In the genomic region with DNA sequence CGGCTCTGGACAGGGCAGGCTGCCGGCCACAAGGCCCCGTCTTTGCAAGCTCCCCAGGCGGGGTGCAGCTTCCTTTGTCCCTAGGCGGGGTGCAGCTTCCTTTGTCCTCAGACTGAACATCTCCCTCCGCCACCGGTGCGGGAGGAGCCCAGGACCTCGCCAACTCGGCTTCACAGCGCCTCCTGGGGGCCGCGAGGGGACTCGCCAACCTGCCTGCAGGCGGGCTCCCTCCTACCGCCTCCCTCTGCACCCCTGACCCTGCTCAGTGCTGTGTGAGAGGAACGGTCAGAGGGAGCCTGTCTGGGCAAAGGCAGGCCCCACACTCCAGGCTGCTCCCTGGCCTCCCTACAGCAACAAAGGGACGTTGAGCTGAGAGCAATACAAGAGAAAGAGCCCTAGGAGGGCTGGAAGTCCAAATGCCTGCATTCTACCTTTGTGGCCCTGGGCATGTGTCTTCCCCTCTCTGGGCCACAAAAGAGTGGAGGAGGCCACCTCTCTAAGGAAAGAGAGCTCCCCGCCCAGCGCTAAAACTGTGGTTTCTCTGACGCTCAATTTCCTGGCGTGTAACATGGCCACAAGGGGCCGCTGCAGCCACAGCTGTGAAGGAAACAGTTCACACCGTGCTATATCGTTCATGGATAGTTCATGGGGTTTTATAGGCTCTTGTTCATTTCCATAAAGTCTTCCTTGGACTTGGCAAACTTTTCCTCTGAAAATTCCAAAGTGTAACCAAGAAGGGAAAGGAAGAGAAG, we compare ENCODE assay signal across 8 cellular contexts. TPM values are rescaled to one million over a fixed set of nuclear protein-coding genes. Genes with fewer than 3 reads are reported as not detected.
DNase-seq lines count a peak whose midpoint lies in the region; ATAC-seq and TF ChIP-seq lines count a peak whose summit lies in the region.

No MANE protein-coding gene starts in this region.

- no peaks in the 10 kb centered on the region for H3K27me3 ChIP-seq in naive thymus-derived CD4-positive, alpha-beta T cell (ENCODE audit: control insufficient read depth in 2 of 2, insufficient read depth in 2 of 2, low read length in 2 of 2)

- in situ Hi-C loops in KBM-7 (cut with MboI; ENCODE audit: low pct_unique_long_range_greater_than_20kb, low sequenced_read_pairs) = no loop called here

- H3K9me3 ChIP-seq in naive thymus-derived CD4-positive, alpha-beta T cell (ENCODE audit: control insufficient read depth in 2 of 3, low read length in 3 of 3) = no peaks in the 10 kb centered on the region

- POLR2A ChIA-PET in naive thymus-derived CD4-positive, alpha-beta T cell (lab: Charles Lee) = interaction anchor here (0.7 to 2.6 kb wide), 7 partner anchors 114 to 730 kb away, joined by 3 to 11 read pairs (median 3); a partner anchor contains a TSS

- CTCF ChIA-PET in naive thymus-derived CD4-positive, alpha-beta T cell (lab: Charles Lee) = interaction anchor here (0.6 to 5.7 kb wide), 35 partner anchors 7 to 692 kb away, joined by 3 to 69 read pairs (median 4); a partner anchor contains a TSS

- ATAC-seq in naive thymus-derived CD4-positive, alpha-beta T cell = peak; percentile 94
- ATAC-seq in GM19463 (IDR thresholded peaks at IDR 0.05; ENCODE audit: unreplicated experiment) = no peak

- peaks cover 0 to 13% (median 8%) of the 10 kb centered on the region in 5 donors for H3K27me3 Mint-ChIP-seq in naive thymus-derived CD4-positive, alpha-beta T cell

- H3K9me3 Mint-ChIP-seq in naive thymus-derived CD4-positive, alpha-beta T cell = peaks cover 0 to 7% (median 1%) of the 10 kb centered on the region in 11 donors

- peaks cover 0 to 5% (median 0%) of the 10 kb centered on the region in 5 donors for H3K36me3 Mint-ChIP-seq in naive thymus-derived CD4-positive, alpha-beta T cell

- DNase-seq in KBM-7 = peak; percentile 77
- DNase-seq in RKO (ENCODE audit: low spot score) = peak; percentile 75
- peak; percentile 61 to 71 for DNase-seq in activated T-helper 1 cell treated with anti-CD3 and anti-CD28 coated beads, Interleukin-2, amount 50 U/mL, for 16 hours (ENCODE audit: low read depth in 1 of 2, low spot score in 1 of 2)
- DNase-seq in fibroblast of mammary gland (ENCODE audit: low read depth) = peak; percentile 85
- peak; percentile 72 to 87 (median 82) for DNase-seq in naive thymus-derived CD4-positive, alpha-beta T cell
- peak; percentile 64 to 66 for DNase-seq in stimulated activated CD8-positive, alpha-beta memory T cell treated with anti-CD3 and anti-CD28 coated beads, Interleukin-7, amount 100 ng/mL, for 4 hours (ENCODE audit: low read depth in 2 of 2)

- peak; percentile 83 for TF ChIP-seq CTCF in GM12873 (IDR thresholded peaks at IDR 0.05; ENCODE audit: insufficient read depth, low read depth, low read length, missing control alignments)
- peak; percentile 87 for TF ChIP-seq CTCF in fibroblast of mammary gland (conservative IDR thresholded peaks at IDR 0.05; ENCODE audit: control insufficient read depth, insufficient read depth, low read depth, low read length)

- peaks cover 8 to 18% (median 14%) of the 10 kb centered on the region in 7 donors for H3K4me1 Mint-ChIP-seq in naive thymus-derived CD4-positive, alpha-beta T cell

- H3K27ac Mint-ChIP-seq in naive thymus-derived CD4-positive, alpha-beta T cell = peak overlapping the region; percentile 13 to 85 (median 73)

- peak overlapping the region; percentile 37 for H3K27ac ChIP-seq in naive thymus-derived CD4-positive, alpha-beta T cell (ENCODE audit: low read depth, low read length)

- intact Hi-C loops in naive thymus-derived CD4-positive, alpha-beta T cell (cut with micrococcal nuclease) = loop anchor here (1.0 to 2.0 kb wide), 10 partner anchors 30 to 745 kb away; no protein-coding TSS in a partner anchor

- no peak overlapping the region for H3K4me3 ChIP-seq in fibroblast of mammary gland (ENCODE audit: control insufficient read depth, low read depth, low read length)
- H3K4me3 ChIP-seq in naive thymus-derived CD4-positive, alpha-beta T cell (ENCODE audit: low read length) = peak overlapping the region; percentile 43

- H3K4me1 ChIP-seq in naive thymus-derived CD4-positive, alpha-beta T cell (ENCODE audit: control insufficient read depth in 2 of 2, insufficient read depth in 2 of 2, low read length in 2 of 2) = peaks cover 10 to 17% of the 10 kb centered on the region in 2 donors

- H3K4me3 Mint-ChIP-seq in naive thymus-derived CD4-positive, alpha-beta T cell = peak overlapping the region; percentile 48 to 77 (median 68)

- no peaks in the 10 kb centered on the region for H3K36me3 ChIP-seq in naive thymus-derived CD4-positive, alpha-beta T cell (ENCODE audit: control insufficient read depth in 2 of 3, insufficient read depth in 3 of 3, low read length in 3 of 3)

RNA-seq across cellular contexts. Expression of a gene that starts 20.9 kb away (rescaled TPM):
- total RNA-seq in naive thymus-derived CD4-positive, alpha-beta T cell = not detected
- polyA plus RNA-seq in naive thymus-derived CD4-positive, alpha-beta T cell = not detected

RNA-seq across cellular contexts. Expression of a gene that starts 22.8 kb away (rescaled TPM):
- not detected for total RNA-seq in naive thymus-derived CD4-positive, alpha-beta T cell
- not detected for polyA plus RNA-seq in naive thymus-derived CD4-positive, alpha-beta T cell

RNA-seq across cellular contexts. Expression of a gene that starts 30.3 kb away (rescaled TPM):
- total RNA-seq in naive thymus-derived CD4-positive, alpha-beta T cell = not detected
- not detected for polyA plus RNA-seq in naive thymus-derived CD4-positive, alpha-beta T cell

RNA-seq across cellular contexts. Expression of a gene that starts 37.7 kb away (rescaled TPM):
- not detected for total RNA-seq in naive thymus-derived CD4-positive, alpha-beta T cell
- not detected for polyA plus RNA-seq in naive thymus-derived CD4-positive, alpha-beta T cell

RNA-seq across cellular contexts. Expression of a gene that starts 43.6 kb away (rescaled TPM):
- total RNA-seq in naive thymus-derived CD4-positive, alpha-beta T cell = not detected
- polyA plus RNA-seq in naive thymus-derived CD4-positive, alpha-beta T cell = not detected
